8 cellular contexts compared by ENCODE assay signal in genomic region chr17:81398855-81399451, GRCh38. TPM values are rescaled to one million over a fixed set of nuclear protein-coding genes. Genes with fewer than 3 reads are reported as not detected.
A peak's percentile ranks its signal among the peaks of the same experiment; 100 is the strongest.
DNase-seq lines count a peak whose midpoint lies in the region; ATAC-seq and TF ChIP-seq lines count a peak whose summit lies in the region.

No MANE protein-coding gene starts in this region.

- CTCF ChIA-PET in activated CD8-positive, alpha-beta memory T cell treated with anti-CD3 and anti-CD28 coated beads, Interleukin-2, amount 10 ng/mL, durations not matched to agents 7 days and 5 days (lab: Charles Lee) = interaction anchor here (0.9 to 1.3 kb wide), 2 partner anchors 58 to 85 kb away, joined by 3 read pairs; no protein-coding TSS in a partner anchor

- peaks cover 18 to 37% of the 10 kb centered on the region in 2 donors for H3K4me1 ChIP-seq in adrenal gland (replicated peaks in 1 of 2)
- peaks cover 49% of the 10 kb centered on the region for H3K4me1 ChIP-seq in thymus (ENCODE audit: control insufficient read depth, insufficient read depth, low read length)

- H3K4me1 Mint-ChIP-seq in activated CD8-positive, alpha-beta memory T cell treated with anti-CD3 and anti-CD28 coated beads, Interleukin-2, amount 10 ng/mL, durations not matched to agents 7 days and 5 days = peaks cover 24% of the 10 kb centered on the region

- H3K27ac Mint-ChIP-seq in activated CD8-positive, alpha-beta memory T cell treated with anti-CD3 and anti-CD28 coated beads, Interleukin-2, amount 10 ng/mL, durations not matched to agents 7 days and 5 days = peak overlapping the region; percentile 83

- no peak for ATAC-seq in activated CD8-positive, alpha-beta memory T cell treated with anti-CD3 and anti-CD28 coated beads, Interleukin-2, amount 10 ng/mL, durations not matched to agents 7 days and 5 days
- ATAC-seq in GM21447 (IDR thresholded peaks at IDR 0.05; ENCODE audit: unreplicated experiment) = no peak

- TF ChIP-seq POLR2A in adrenal gland (IDR thresholded peaks at IDR 0.05) = no peak

- DNase-seq in activated CD8-positive, alpha-beta memory T cell treated with anti-CD3 and anti-CD28 coated beads, Interleukin-2, amount 10 ng/mL, durations not matched to agents 7 days and 5 days = no peak
- no peak for DNase-seq in activated CD8-positive, alpha-beta memory T cell treated with anti-CD3 and anti-CD28 coated beads for 24 hours
- DNase-seq in adrenal gland (no peak), left kidney (ENCODE audit: low read depth, low spot score) (peak; percentile 87), NCI-H1092 (lab: John Stamatoyannopoulos, UW) (no peak), DMS114 treated with DMSO at 0.1 percent for 48 hours (lab: John Stamatoyannopoulos, UW; ENCODE audit: unreplicated experiment) (no peak)

- no peaks in the 10 kb centered on the region for H3K36me3 ChIP-seq in adrenal gland (replicated peaks in 1 of 2)
- no peaks in the 10 kb centered on the region for H3K36me3 ChIP-seq in thymus (ENCODE audit: control insufficient read depth, insufficient read depth)

- peak overlapping the region in 2 of 4 donors; percentile 9 to 96 for H3K4me3 ChIP-seq in adrenal gland
- peak overlapping the region; percentile 87 for H3K4me3 ChIP-seq in thymus (ENCODE audit: low read length)

- peak overlapping the region; percentile 64 for H3K4me3 Mint-ChIP-seq in activated CD8-positive, alpha-beta memory T cell treated with anti-CD3 and anti-CD28 coated beads, Interleukin-2, amount 10 ng/mL, durations not matched to agents 7 days and 5 days

- H3K27me3 Mint-ChIP-seq in activated CD8-positive, alpha-beta memory T cell treated with anti-CD3 and anti-CD28 coated beads, Interleukin-2, amount 10 ng/mL, durations not matched to agents 7 days and 5 days = peaks cover 70% of the 10 kb centered on the region

- intact Hi-C loops in adrenal gland (cut with DNase I) = loop anchor here (10.0 kb wide), 2 partner anchors 86 to 104 kb away; partner anchors contain the start of gene SLC38A10 (in 1 of the 2)

- H3K27ac ChIP-seq in adrenal gland (peak overlapping the region in 3 of 5 donors; percentile 94 to 96 (median 95)), thymus (ENCODE audit: low read depth) (no peak overlapping the region)

- H3K27me3 ChIP-seq in adrenal gland (no peaks in the 10 kb centered on the region), thymus (ENCODE audit: control insufficient read depth, insufficient read depth) (peaks cover 11% of the 10 kb centered on the region)

- H3K36me3 Mint-ChIP-seq in activated CD8-positive, alpha-beta memory T cell treated with anti-CD3 and anti-CD28 coated beads, Interleukin-2, amount 10 ng/mL, durations not matched to agents 7 days and 5 days = peaks cover 10% of the 10 kb centered on the region

- no peaks in the 10 kb centered on the region for H3K9me3 Mint-ChIP-seq in activated CD8-positive, alpha-beta memory T cell treated with anti-CD3 and anti-CD28 coated beads, Interleukin-2, amount 10 ng/mL, durations not matched to agents 7 days and 5 days (ENCODE audit: low read depth)

- 4 to 27% (median 7%) methylated on average over 11 to 51 of the region's 51 CpGs for WGBS in adrenal gland, 4 donors
- WGBS in thymus = under 1% methylated on average over 51 of the region's 51 CpGs

- no peak for TF ChIP-seq CTCF in adrenal gland (IDR thresholded peaks at IDR 0.05)

- H3K9me3 ChIP-seq in adrenal gland (replicated peaks in 1 of 3) (no peaks in the 10 kb centered on the region), thymus (ENCODE audit: control insufficient read depth) (no peaks in the 10 kb centered on the region)

RNA-seq across cellular contexts. Expression of gene BAHCC1, which starts 3.7 kb away (rescaled TPM):
- under 1 TPM; 0.23 to 0.64 TPM for total RNA-seq in activated CD8-positive, alpha-beta memory T cell treated with anti-CD3 and anti-CD28 coated beads, Interleukin-2, amount 10 ng/mL, durations not matched to agents 7 days and 5 days
- total RNA-seq in adrenal gland = 10 to 100 TPM; 13.0 to 35.3 (median 19.2) TPM
- polyA plus RNA-seq in adrenal gland (10 to 100 TPM in 2 of 3 donors, 1 to 10 TPM in 1; 2.1 to 68.0 (median 18.2) TPM), thymus (7.3 TPM)

Comparison
In these comparisons a context has a peak if more than half of its experiments do, and no peak if none do; other contexts are left out.
1. RNA of gene BAHCC1, which starts 3.7 kb away (total RNA-seq): 13.0 to 35.3 TPM in adrenal gland; 0.23 to 0.64 TPM in activated CD8-positive, alpha-beta memory T cell treated with anti-CD3 and anti-CD28 coated beads, Interleukin-2, amount 10 ng/mL, durations not matched to agents 7 days and 5 days; every median in the first group is over 4 times any median in the second.